Comparison of ENCODE assay signal across 16 cellular contexts in genomic region chr10:32328499-32328898, GRCh38. TPM values are rescaled to one million over a fixed set of nuclear protein-coding genes. Genes with fewer than 3 reads are reported as not detected.
DNase-seq lines count a peak whose midpoint lies in the region; ATAC-seq, FAIRE-seq and TF ChIP-seq lines count a peak whose summit lies in the region.
"Had no signal": no experiment of that assay in that cellular context is flagged by ENCODE, and none has a peak within 500 bp of the region (broad histone marks: within the 10 kb centered on the region; RNA-seq: fewer than 3 reads in every experiment).

No MANE protein-coding gene starts in this region.

- intact Hi-C loops in left ventricle myocardium inferior (cut with micrococcal nuclease), result no loop called here
- intact Hi-C loops in Right ventricle myocardium inferior (cut with DNase I), result no loop called here

- ATAC-seq in Right ventricle myocardium inferior, result no peak
- no peak for ATAC-seq in GM18867 (IDR thresholded peaks at IDR 0.05; ENCODE audit: unreplicated experiment)
- ATAC-seq: HCT116 had no signal

- no peaks in the 10 kb centered on the region for H3K27me3 Mint-ChIP-seq in activated naive CD8-positive, alpha-beta T cell
- H3K27me3 Mint-ChIP-seq in type B pancreatic cell, result no peaks in the 10 kb centered on the region

- peaks cover 72% of the 10 kb centered on the region for H3K79me2 ChIP-seq in mesendoderm (ENCODE audit: control insufficient read depth, insufficient read depth, low read length)

- peaks cover 100% of the 10 kb centered on the region for H3K4me1 ChIP-seq in left ventricle myocardium inferior
- H3K4me1 ChIP-seq in mesendoderm (ENCODE audit: control insufficient read depth, low read depth, low read length), result peaks cover 11% of the 10 kb centered on the region

- H3K4me2 ChIP-seq in mesendoderm (ENCODE audit: low read length), result no peak overlapping the region

- no peak for DNase-seq in left ventricle myocardium inferior
- no peak for DNase-seq in Right ventricle myocardium inferior (ENCODE audit: missing footprints)
- peak; percentile 49 for DNase-seq in mesendoderm
- no peak for DNase-seq in type B pancreatic cell (ENCODE audit: extremely low spot score, unreplicated experiment)
- DNase-seq in midbrain (lab: John Stamatoyannopoulos, UW), result no peak
- DNase-seq in GM12891 (ENCODE audit: insufficient read length, low spot score), result no peak
- DNase-seq: DMS153, NCI-H1105, NCI-H345, nucleus accumbens had no signal

- peak overlapping the region; percentile 48 for H3K4me3 Mint-ChIP-seq in activated naive CD8-positive, alpha-beta T cell
- H3K4me3 Mint-ChIP-seq in type B pancreatic cell, result no peak overlapping the region

- no peak overlapping the region for H4K8ac ChIP-seq in mesendoderm (ENCODE audit: low read depth, low read length)

- H3K79me1 ChIP-seq in mesendoderm (ENCODE audit: low read length), result peaks cover 15% of the 10 kb centered on the region

- H3K4me1 Mint-ChIP-seq in activated naive CD8-positive, alpha-beta T cell (ENCODE audit: low read depth), result peaks cover 86% of the 10 kb centered on the region
- peaks cover 55% of the 10 kb centered on the region for H3K4me1 Mint-ChIP-seq in type B pancreatic cell (ENCODE audit: unreplicated experiment)

- no peak overlapping the region for H2BK5ac ChIP-seq in mesendoderm (ENCODE audit: low read length)

- no peaks in the 10 kb centered on the region for H3K9me3 ChIP-seq in left ventricle myocardium inferior (replicated peaks)
- H3K9me3 ChIP-seq: SJSA1 had no signal

- H3K27ac Mint-ChIP-seq in activated naive CD8-positive, alpha-beta T cell, result peak overlapping the region; percentile 86
- H3K27ac Mint-ChIP-seq in type B pancreatic cell, result peak overlapping the region; percentile 64

- TF ChIP-seq POLR2A in GM12891 (IDR thresholded peaks at IDR 0.05; ENCODE audit: low read depth, low read length), result no peak

- no peaks in the 10 kb centered on the region for H3K9me3 Mint-ChIP-seq in activated naive CD8-positive, alpha-beta T cell (ENCODE audit: low read depth)
- no peaks in the 10 kb centered on the region for H3K9me3 Mint-ChIP-seq in type B pancreatic cell

- H3K36me3 Mint-ChIP-seq in activated naive CD8-positive, alpha-beta T cell, result no peaks in the 10 kb centered on the region
- peaks cover 6% of the 10 kb centered on the region for H3K36me3 Mint-ChIP-seq in type B pancreatic cell

- no peak overlapping the region for H3K18ac ChIP-seq in mesendoderm (ENCODE audit: low read length)

- H3K27me3 ChIP-seq in left ventricle myocardium inferior (ENCODE audit: low read depth), result no peaks in the 10 kb centered on the region
- H3K27me3 ChIP-seq in mesendoderm (ENCODE audit: insufficient read depth, low read length, poor library complexity), result no peaks in the 10 kb centered on the region
- H3K27me3 ChIP-seq: SJSA1 had no signal

- H3K27ac ChIP-seq in left ventricle myocardium inferior (replicated peaks) (peak overlapping the region; percentile 29), mesendoderm (ENCODE audit: low read depth, low read length) (no peak overlapping the region)
- H3K27ac ChIP-seq: SJSA1 had no signal

- FAIRE-seq in GM12891 (lab: Jason Lieb, UNC), result no peak
- FAIRE-seq: TTC549 had no signal

- no peak overlapping the region for H2BK15ac ChIP-seq in mesendoderm (replicated peaks; ENCODE audit: low read depth)

- H3K9ac ChIP-seq in mesendoderm (ENCODE audit: low read length), result no peak overlapping the region

- H3K23ac ChIP-seq in mesendoderm (ENCODE audit: low read length), result no peak overlapping the region

- H3K36me3 ChIP-seq in left ventricle myocardium inferior (no peaks in the 10 kb centered on the region), mesendoderm (ENCODE audit: control insufficient read depth, insufficient read depth, low read length) (no peaks in the 10 kb centered on the region)

- no peak overlapping the region for H4K5ac ChIP-seq in mesendoderm (ENCODE audit: low read length)

- TF ChIP-seq CTCF in left ventricle myocardium inferior (IDR thresholded peaks at IDR 0.05; ENCODE audit: borderline replicate concordance), result no peak
- TF ChIP-seq CTCF in type B pancreatic cell (conservative IDR thresholded peaks at IDR 0.05), result no peak

- no peak overlapping the region for H3K56ac ChIP-seq in mesendoderm (ENCODE audit: low read length)

- H3K4me3 ChIP-seq in left ventricle myocardium inferior (no peak overlapping the region), mesendoderm (ENCODE audit: low read length) (no peak overlapping the region)
- H3K4me3 ChIP-seq: SJSA1, skin epidermis had no signal

- H3K4ac ChIP-seq in mesendoderm (ENCODE audit: low read depth, low read length), result no peak overlapping the region

- no peak overlapping the region for H2BK120ac ChIP-seq in mesendoderm (ENCODE audit: low read depth, low read length)

- no peak overlapping the region for H2AK5ac ChIP-seq in mesendoderm (ENCODE audit: low read length)

- no CpG with 5 or more reads among the region's 3 CpGs for WGBS in mesendoderm (ENCODE audit: extremely low coverage, insufficient coverage, low lambda C conversion rate)

TF ChIP-seq in GM12891, 5 proteins besides CTCF, POLR2A, EP300 and RAD21:
- TF ChIP-seq TAF1 (IDR thresholded peaks at IDR 0.05; ENCODE audit: low read depth, low read length) (no peak), POLR2AphosphoS5 (IDR thresholded peaks at IDR 0.05; ENCODE audit: low read depth, low read length) (no peak), POU2F2 (IDR thresholded peaks at IDR 0.05; ENCODE audit: low read depth, low read length) (no peak), SPI1 (IDR thresholded peaks at IDR 0.05; ENCODE audit: low read depth, low read length) (no peak), PAX5 (IDR thresholded peaks at IDR 0.05; ENCODE audit: insufficient read depth, low read length, severe bottlenecking) (no peak)

RNA-seq across cellular contexts. Expression of gene EPC1, which starts 18.5 kb away (rescaled TPM):
- total RNA-seq in left ventricle myocardium inferior (17.0 TPM), Right ventricle myocardium inferior (18.0 TPM), type B pancreatic cell (ENCODE audit: low replicate concordance) (42.4 and 47.1 TPM in 2 replicates)
- polyA plus RNA-seq in mesendoderm (2013, experiment 1 of 2), result 24.6 TPM
- polyA plus RNA-seq in mesendoderm (2013, experiment 2 of 2), result 23.4 TPM
- 27.3 TPM for polyA plus RNA-seq in GM12891 (2012; ENCODE audit: low read depth, missing spikeins)
